8 cellular contexts compared by ENCODE assay signal in genomic region chr7:2639994-2640830, GRCh38. TPM values are rescaled to one million over a fixed set of nuclear protein-coding genes. Genes with fewer than 3 reads are reported as not detected.
DNase-seq lines count a peak whose midpoint lies in the region; ATAC-seq and TF ChIP-seq lines count a peak whose summit lies in the region.
"Had no signal": no experiment of that assay in that cellular context is flagged by ENCODE, and none has a peak within 500 bp of the region (broad histone marks: within the 10 kb centered on the region; RNA-seq: fewer than 3 reads in every experiment).

No MANE protein-coding gene starts in this region.

- intact Hi-C loops in breast epithelium (cut with DNase I; ENCODE audit: low total_unique reads): no loop called here
- intact Hi-C loops in right lobe of liver (cut with DNase I): no loop called here

- peak overlapping the region; percentile 71 to 92 for H3K27ac ChIP-seq in breast epithelium
- H3K27ac ChIP-seq in right lobe of liver: peak overlapping the region in 2 of 3 donors; percentile 79 to 92
- peak overlapping the region; percentile 7 for H3K27ac ChIP-seq in temporal lobe (ENCODE audit: low read depth, low read length)

- ATAC-seq in right lobe of liver: peak; percentile 2 to 18 (median 8)
- ATAC-seq in GM18498 (IDR thresholded peaks at IDR 0.05; ENCODE audit: unreplicated experiment): no peak
- ATAC-seq in GM19455 (IDR thresholded peaks at IDR 0.05; ENCODE audit: unreplicated experiment): no peak

- no peak for TF ChIP-seq CTCF in breast epithelium (IDR thresholded peaks at IDR 0.05)
- TF ChIP-seq CTCF in right lobe of liver (IDR thresholded peaks at IDR 0.05): peak in 1 of 4 donors; percentile 30

- TF ChIP-seq POLR2A in breast epithelium (IDR thresholded peaks at IDR 0.05): no peak
- TF ChIP-seq POLR2A in right lobe of liver (IDR thresholded peaks at IDR 0.05): peak; percentile 22

- no peaks in the 10 kb centered on the region for H3K27me3 ChIP-seq in breast epithelium
- H3K27me3 ChIP-seq in right lobe of liver: no peaks in the 10 kb centered on the region

- H3K4me3 ChIP-seq in breast epithelium (peak overlapping the region in 1 of 3 donors; percentile 11), right lobe of liver (no peak overlapping the region)

- H3K36me3 ChIP-seq in breast epithelium: no peaks in the 10 kb centered on the region
- no peaks in the 10 kb centered on the region for H3K36me3 ChIP-seq in right lobe of liver

- DNase-seq in LHCN-M2 (ENCODE audit: low read depth) (peak; percentile 36), breast epithelium (ENCODE audit: low spot score in 2 of 2) (peak in 1 of 2 donors; percentile 50), right lobe of liver (peak in 2 of 3 donors; percentile 77 to 81), NCI-H146 (lab: John Stamatoyannopoulos, UW) (no peak)
- DNase-seq: NCI-H774 had no signal

- 37% methylated on average over 6 of the region's 38 CpGs for WGBS in right lobe of liver (ENCODE audit: insufficient coverage, low coverage, low lambda C conversion rate, missing lambda C conversion rate)

- no peaks in the 10 kb centered on the region for H3K9me3 ChIP-seq in breast epithelium
- no peaks in the 10 kb centered on the region for H3K9me3 ChIP-seq in right lobe of liver

- H3K4me1 ChIP-seq in breast epithelium: peaks cover 11 to 17% of the 10 kb centered on the region in 2 donors
- peaks cover 0 to 69% (median 40%) of the 10 kb centered on the region in 4 donors for H3K4me1 ChIP-seq in right lobe of liver

RNA-seq across cellular contexts. Expression of gene TTYH3, which starts 8.4 kb away (rescaled TPM):
- total RNA-seq in LHCN-M2 (2014; rRNA removed) (29.2 and 31.8 TPM in 2 replicates), breast epithelium (10 to 100 TPM; 11.6 to 17.9 (median 17.4) TPM), right lobe of liver (10 to 100 TPM; 10.3 to 59.3 (median 37.6) TPM), temporal lobe (68.4 TPM)
- 68.7 TPM for polyA plus RNA-seq in LHCN-M2 (2012)

RNA-seq across cellular contexts. Expression of gene AMZ1, which starts 47.8 kb away (rescaled TPM):
- not detected in 2 replicates for total RNA-seq in LHCN-M2 (2014; rRNA removed)
- polyA plus RNA-seq in LHCN-M2 (2012): 0.34 TPM
- total RNA-seq in breast epithelium: under 1 TPM; 0.16 to 0.88 (median 0.33) TPM
- 1 to 10 TPM in 4 of 6 experiments, under 1 TPM in 1, not detected in 1; 0.42 to 5.8 (median 1.4) TPM for total RNA-seq in right lobe of liver
- total RNA-seq in temporal lobe: 1.5 TPM

Comparison
In these comparisons a context has a peak if more than half of its experiments do, and no peak if none do; other contexts are left out.
1. H3K27ac ChIP-seq: peak in every context shown above with its lines; median percentile 86 in right lobe of liver; 82 in breast epithelium; 7 in temporal lobe.
2. ATAC-seq: peak in right lobe of liver (4 of 4); none in GM18498 (single experiment) and GM19455 (single experiment).